Comparison of ENCODE assay signal across 8 cellular contexts in genomic region chr3:57544181-57545125, GRCh38. TPM values are rescaled to one million over a fixed set of nuclear protein-coding genes. Genes with fewer than 3 reads are reported as not detected.
DNase-seq lines count a peak whose midpoint lies in the region; ATAC-seq and TF ChIP-seq lines count a peak whose summit lies in the region.

DNAH12 (minus strand) TSS chr3:57544344; CDS start chr3:57542870, 1,474 bp downstream.

- H3K9me3 Mint-ChIP-seq in activated naive CD8-positive, alpha-beta T cell treated with anti-CD3 and anti-CD28 coated beads, Interleukin-2, amount 50 U/mL, for 24 hours = no peaks in the 10 kb centered on the region

- no peak for TF ChIP-seq CTCF in testis (IDR thresholded peaks at IDR 0.05)

- H3K4me3 Mint-ChIP-seq in activated naive CD8-positive, alpha-beta T cell treated with anti-CD3 and anti-CD28 coated beads, Interleukin-2, amount 50 U/mL, for 24 hours = peak within 1 kb of the TSS; percentile 6

- no peaks in the 10 kb centered on the region for H3K36me3 Mint-ChIP-seq in activated naive CD8-positive, alpha-beta T cell treated with anti-CD3 and anti-CD28 coated beads, Interleukin-2, amount 50 U/mL, for 24 hours (ENCODE audit: low read depth)

- 11 to 13% methylated on average over 20 of the region's 20 CpGs for WGBS in testis, 2 donors

- H3K36me3 ChIP-seq in ES-I3 (ENCODE audit: insufficient read depth, low read length) (no peaks in the 10 kb centered on the region), testis (ENCODE audit: low read depth, missing control alignments) (no peaks in the 10 kb centered on the region)

- peak within 1 kb of the TSS; percentile 43 for H3K9ac ChIP-seq in ES-I3 (ENCODE audit: low read depth, low read length)

- peaks cover 9% of the 10 kb centered on the region; the same call in 1 of the 2 replicates for H3K4me1 ChIP-seq in ES-I3 (ENCODE audit: insufficient read depth, low read length)
- peaks cover 9% of the 10 kb centered on the region for H3K4me1 ChIP-seq in testis

- peak within 1 kb of the TSS in 1 of 2 donors; percentile 29 for H3K27ac ChIP-seq in testis

- peaks cover 6% of the 10 kb centered on the region for H3K4me1 Mint-ChIP-seq in activated naive CD8-positive, alpha-beta T cell treated with anti-CD3 and anti-CD28 coated beads, Interleukin-2, amount 50 U/mL, for 24 hours

- DNase-seq in NCI-H128 (lab: John Stamatoyannopoulos, UW; ENCODE audit: unreplicated experiment) (peak; percentile 68), testis (peak; percentile 72)
- peak; percentile 29 for DNase-seq in activated naive CD8-positive, alpha-beta T cell treated with anti-CD3 and anti-CD28 coated beads, Interleukin-2, amount 50 U/mL, for 24 hours
- no peak for DNase-seq in activated CD4-positive, CD25-positive, alpha-beta regulatory T cell (lab: John Stamatoyannopoulos, UW)

- no peaks in the 10 kb centered on the region for H3K27me3 ChIP-seq in testis

- H3K27me3 Mint-ChIP-seq in activated naive CD8-positive, alpha-beta T cell treated with anti-CD3 and anti-CD28 coated beads, Interleukin-2, amount 50 U/mL, for 24 hours = no peaks in the 10 kb centered on the region

- H3K4me3 ChIP-seq in iPS-18c (ENCODE audit: insufficient read depth, low read depth, low read length) (peak within 1 kb of the TSS; percentile 0; the same call in 1 of the 2 replicates), testis (peak within 1 kb of the TSS; percentile 23 to 53)

- TF ChIP-seq POLR2A in testis (IDR thresholded peaks at IDR 0.05) = no peak

- intact Hi-C loops in testis (cut with DNase I; ENCODE audit: low total_unique reads) = no loop called here

- ATAC-seq in activated naive CD8-positive, alpha-beta T cell treated with anti-CD3 and anti-CD28 coated beads, Interleukin-2, amount 50 U/mL, for 24 hours = no peak
- ATAC-seq in GM19455 (IDR thresholded peaks at IDR 0.05; ENCODE audit: unreplicated experiment) (no peak), GM21737 (IDR thresholded peaks at IDR 0.05; ENCODE audit: unreplicated experiment) (no peak)

- H3K27ac Mint-ChIP-seq in activated naive CD8-positive, alpha-beta T cell treated with anti-CD3 and anti-CD28 coated beads, Interleukin-2, amount 50 U/mL, for 24 hours = no peak within 1 kb of the TSS

- H3K9me3 ChIP-seq in ES-I3 (ENCODE audit: control insufficient read depth, insufficient read depth, low read length) = no peaks in the 10 kb centered on the region
- H3K9me3 ChIP-seq in iPS-18c (ENCODE audit: control insufficient read depth, insufficient read depth, low read length) = no peaks in the 10 kb centered on the region
- no peaks in the 10 kb centered on the region for H3K9me3 ChIP-seq in testis

RNA-seq across cellular contexts. Expression of gene DNAH12, which starts in this region (rescaled TPM):
- 10 to 100 TPM; 11.3 to 19.6 TPM for total RNA-seq in testis
- polyA plus RNA-seq in testis (ENCODE audit: insufficient read depth, low read depth, low replicate concordance) = 15.7 TPM

Comparison
In these comparisons a context has a peak if more than half of its experiments do, and no peak if none do; other contexts are left out.
1. DNase-seq: peak in NCI-H128 (single experiment), activated naive CD8-positive, alpha-beta T cell treated with anti-CD3 and anti-CD28 coated beads, Interleukin-2, amount 50 U/mL, for 24 hours (single experiment) and testis (single experiment); none in activated CD4-positive, CD25-positive, alpha-beta regulatory T cell (0 of 4).